Comparison of ENCODE assay signal across 10 cellular contexts in genomic region chr11:64874841-64875240, GRCh38. TPM values are rescaled to one million over a fixed set of nuclear protein-coding genes. Genes with fewer than 3 reads are reported as not detected.
DNase-seq lines count a peak whose midpoint lies in the region; ATAC-seq, FAIRE-seq and TF ChIP-seq lines count a peak whose summit lies in the region.
"Had no signal": no experiment of that assay in that cellular context is flagged by ENCODE, and none has a peak within 500 bp of the region (broad histone marks: within the 10 kb centered on the region; RNA-seq: fewer than 3 reads in every experiment).

No MANE protein-coding gene starts in this region.

- H3K4me1 ChIP-seq in hepatocyte (ENCODE audit: insufficient read depth) = peaks cover 60% of the 10 kb centered on the region
- peaks cover 17 to 20% of the 10 kb centered on the region in 2 donors for H3K4me1 ChIP-seq in small intestine (ENCODE audit: control insufficient read depth in 2 of 2, insufficient read depth in 1 of 2, low read depth in 1 of 2, low read length in 1 of 2)

- H3K4me2 ChIP-seq in hepatocyte = peak overlapping the region; percentile 94

- H3K36me3 ChIP-seq in hepatocyte (replicated peaks; ENCODE audit: insufficient read depth, low read depth) (no peaks in the 10 kb centered on the region), small intestine (ENCODE audit: control insufficient read depth in 2 of 2, insufficient read depth in 2 of 2, low read length in 2 of 2) (peaks cover 0 to 2% of the 10 kb centered on the region in 2 donors)

- DNase-seq in GM12865 (ENCODE audit: low read depth) (no peak), hepatocyte (ENCODE audit: low spot score) (no peak), small intestine (no peak), CD1c-positive myeloid dendritic cell (ENCODE audit: extremely low spot score) (no peak)
- DNase-seq in activated CD4-positive, alpha-beta memory T cell treated with anti-CD3 and anti-CD28 coated beads for 36 hours = no peak
- no peak for DNase-seq in activated CD4-positive, CD25-positive, alpha-beta regulatory T cell treated with anti-CD3 and anti-CD28 coated beads, Interleukin-2, amount 50 U/mL, for 72 hours
- DNase-seq: activated CD4-positive, alpha-beta T cell treated with anti-CD3 and anti-CD28 coated beads for 48 hours; stimulated activated CD8-positive, alpha-beta memory T cell treated with anti-CD3 and anti-CD28 coated beads, Interleukin-4, amount 100 ng/mL, for 48 hours had no signal

- H3K9me3 ChIP-seq in hepatocyte (ENCODE audit: low read depth) (no peaks in the 10 kb centered on the region), small intestine (ENCODE audit: control insufficient read depth, low read depth) (no peaks in the 10 kb centered on the region)

- peaks cover 60% of the 10 kb centered on the region for H3K36me3 Mint-ChIP-seq in activated CD4-positive, alpha-beta memory T cell treated with anti-CD3 and anti-CD28 coated beads for 36 hours

- H4K20me1 ChIP-seq in hepatocyte (ENCODE audit: insufficient read depth, poor library complexity, severe bottlenecking) = peaks cover 30% of the 10 kb centered on the region

- H3K27me3 Mint-ChIP-seq in activated CD4-positive, alpha-beta memory T cell treated with anti-CD3 and anti-CD28 coated beads for 36 hours = no peaks in the 10 kb centered on the region

- POLR2A ChIA-PET in activated CD4-positive, alpha-beta memory T cell treated with anti-CD3 and anti-CD28 coated beads for 36 hours (lab: Charles Lee) = interaction anchor here (1.0 to 14.6 kb wide), 3 partner anchors 14 to 114 kb away, joined by 3 to 460 read pairs (median 8); no protein-coding TSS in a partner anchor

- TF ChIP-seq CTCF in GM12865 (IDR thresholded peaks at IDR 0.05; ENCODE audit: insufficient read depth, low read depth, low read length, missing control alignments) (no peak), hepatocyte (IDR thresholded peaks at IDR 0.05; ENCODE audit: poor library complexity) (no peak)

- CTCF ChIA-PET in activated CD4-positive, alpha-beta memory T cell treated with anti-CD3 and anti-CD28 coated beads for 36 hours (lab: Charles Lee) = interaction anchor here (1.1 to 29.7 kb wide), 4 partner anchors 13 to 19 kb away, joined by 3 to 1198 read pairs (median 12); partner anchors contain the start of gene CDC42BPG

- WGBS in hepatocyte (ENCODE audit: low lambda C conversion rate, missing lambda C conversion rate) = 87% methylated on average over 16 of the region's 16 CpGs
- 77 to 86% (median 77%) methylated on average over 16 of the region's 16 CpGs for WGBS in small intestine, 3 donors

- no peak for FAIRE-seq in small intestine (lab: Jason Lieb, UNC)
- FAIRE-seq: H1 had no signal

- H3K27me3 ChIP-seq in hepatocyte (no peaks in the 10 kb centered on the region), small intestine (ENCODE audit: control insufficient read depth in 2 of 2, insufficient read depth in 2 of 2, low read length in 2 of 2) (no peaks in the 10 kb centered on the region)

- H3K27ac ChIP-seq in hepatocyte = peak overlapping the region; percentile 29
- peak overlapping the region; percentile 22 to 34 for H3K27ac ChIP-seq in small intestine (ENCODE audit: low read depth in 1 of 2, low read length in 1 of 2)

- H3K79me2 ChIP-seq in hepatocyte = peaks cover 84% of the 10 kb centered on the region

- peak overlapping the region; percentile 68 for H3K27ac Mint-ChIP-seq in activated CD4-positive, alpha-beta memory T cell treated with anti-CD3 and anti-CD28 coated beads for 36 hours

- intact Hi-C loops in activated CD4-positive, alpha-beta memory T cell treated with anti-CD3 and anti-CD28 coated beads for 36 hours (cut with micrococcal nuclease) = loop anchor here (5.0 kb wide), 1 partner anchor 552 kb away; no protein-coding TSS in a partner anchor

- no peaks in the 10 kb centered on the region for H3K9me2 ChIP-seq in hepatocyte (replicated peaks; ENCODE audit: insufficient read depth)

- no peaks in the 10 kb centered on the region for H3K9me3 Mint-ChIP-seq in activated CD4-positive, alpha-beta memory T cell treated with anti-CD3 and anti-CD28 coated beads for 36 hours

- H3K4me3 Mint-ChIP-seq in activated CD4-positive, alpha-beta memory T cell treated with anti-CD3 and anti-CD28 coated beads for 36 hours = peak overlapping the region; percentile 99

- no peak overlapping the region for H2AFZ ChIP-seq in hepatocyte

- ATAC-seq in GM21723 (IDR thresholded peaks at IDR 0.05; ENCODE audit: unreplicated experiment) = no peak

- H3K4me3 ChIP-seq in GM12865 (ENCODE audit: low read depth, low read length) = peak overlapping the region; percentile 86
- H3K4me3 ChIP-seq in hepatocyte = no peak overlapping the region
- peak overlapping the region in 1 of 2 donors; percentile 97 for H3K4me3 ChIP-seq in small intestine (ENCODE audit: low read depth in 1 of 2, low read length in 2 of 2)

- H3K4me1 Mint-ChIP-seq in activated CD4-positive, alpha-beta memory T cell treated with anti-CD3 and anti-CD28 coated beads for 36 hours (ENCODE audit: low read depth) = peaks cover 71% of the 10 kb centered on the region

RNA-seq across cellular contexts. Expression of gene EHD1, which starts 3.6 kb away (rescaled TPM):
- total RNA-seq in activated CD4-positive, alpha-beta memory T cell treated with anti-CD3 and anti-CD28 coated beads for 36 hours = 100 to 1,000 TPM; 103 to 113 TPM
- 44.8 and 52.4 TPM in 2 replicates for total RNA-seq in hepatocyte
- polyA plus RNA-seq in hepatocyte = 66.6 and 69.5 TPM in 2 replicates
- polyA plus RNA-seq in small intestine = 10 to 100 TPM; 31.3 to 35.9 (median 33.1) TPM

RNA-seq across cellular contexts. Expression of gene CDC42BPG, which starts 30.4 kb away (rescaled TPM):
- under 1 TPM; 0.39 to 0.69 TPM for total RNA-seq in activated CD4-positive, alpha-beta memory T cell treated with anti-CD3 and anti-CD28 coated beads for 36 hours
- total RNA-seq in hepatocyte = 6.5 and 8.4 TPM in 2 replicates
- polyA plus RNA-seq in hepatocyte = 3.1 and 5.5 TPM in 2 replicates
- 10 to 100 TPM; 12.1 to 36.5 (median 27.0) TPM for polyA plus RNA-seq in small intestine

RNA-seq across cellular contexts. Expression of gene ATG2A, which starts 42.2 kb away (rescaled TPM):
- 10 to 100 TPM; 20.2 to 20.5 TPM for total RNA-seq in activated CD4-positive, alpha-beta memory T cell treated with anti-CD3 and anti-CD28 coated beads for 36 hours
- total RNA-seq in hepatocyte = 16.4 and 18.1 TPM in 2 replicates
- polyA plus RNA-seq in hepatocyte (11.7 and 17.0 TPM in 2 replicates), small intestine (10 to 100 TPM; 18.0 to 35.7 (median 28.2) TPM)

RNA-seq across cellular contexts. Expression of gene PPP2R5B, which starts 49.6 kb away (rescaled TPM):
- 10 to 100 TPM in 1 of 2 experiments, 1 to 10 TPM in 1; 9.7 to 11.9 TPM for total RNA-seq in activated CD4-positive, alpha-beta memory T cell treated with anti-CD3 and anti-CD28 coated beads for 36 hours
- total RNA-seq in hepatocyte = 15.8 and 16.9 TPM in 2 replicates
- 16.2 and 19.5 TPM in 2 replicates for polyA plus RNA-seq in hepatocyte
- polyA plus RNA-seq in small intestine = 10 to 100 TPM; 13.2 to 15.9 (median 14.0) TPM
